In genomic region chr19:10835754-10836477, GRCh38 we compare ENCODE assay signal across 8 cellular contexts. TPM values are rescaled to one million over a fixed set of nuclear protein-coding genes. Genes with fewer than 3 reads are reported as not detected.
DNase-seq lines count a peak whose midpoint lies in the region; ATAC-seq, FAIRE-seq and TF ChIP-seq lines count a peak whose summit lies in the region.

Gene TMED1 (minus strand): TSS chr19:10836212. CDS start chr19:10836191, 21 bp downstream.

- H3K36me3 ChIP-seq in keratinocyte (ENCODE audit: control insufficient read depth in 2 of 2, extremely low read depth in 1 of 2, insufficient read depth in 2 of 2, low read length in 2 of 2), result peaks cover 11 to 14% of the 10 kb centered on the region in 2 experiments

- FAIRE-seq in keratinocyte (lab: Jason Lieb, UNC), result peak; percentile 36

- TF ChIP-seq CTCF in AG10803 (conservative IDR thresholded peaks at IDR 0.05; ENCODE audit: low read length), result 0 out of 2 replicates have a peak, but pooled peaks have one; percentile 14
- peak in 1 of 3 experiments; percentile 3 for TF ChIP-seq CTCF in keratinocyte (optimal IDR thresholded peaks at IDR 0.05 in 1 of 3, IDR thresholded peaks at IDR 0.05 in 1 of 3, conservative IDR thresholded peaks at IDR 0.05 in 1 of 3; ENCODE audit: extremely low read depth in 1 of 3, insufficient read depth in 2 of 3, low read length in 3 of 3)

- H3K79me2 ChIP-seq in keratinocyte (ENCODE audit: control insufficient read depth, insufficient read depth, low read length), result no peaks in the 10 kb centered on the region

- peak within 1 kb of the TSS; percentile 76 for H3K4me2 ChIP-seq in keratinocyte (ENCODE audit: control insufficient read depth, extremely low read depth, insufficient read depth, low read depth, low read length)

- peak within 1 kb of the TSS; percentile 88 for H3K27ac ChIP-seq in keratinocyte (ENCODE audit: control insufficient read depth, insufficient read depth, low read length)

- peak within 1 kb of the TSS; percentile 89 for H2AFZ ChIP-seq in keratinocyte (ENCODE audit: control insufficient read depth, low read length)

- no peaks in the 10 kb centered on the region for H3K9me3 ChIP-seq in keratinocyte (ENCODE audit: control insufficient read depth, low read depth, low read length)

- DNase-seq in AG10803 (ENCODE audit: low read depth) (peak; percentile 99), NCI-H460 (ENCODE audit: extremely low read depth, low read depth) (peak; percentile 98), cerebellar nuclear complex (lab: John Stamatoyannopoulos, UW) (peak; percentile 81 to 86), keratinocyte (ENCODE audit: low read depth, low spot score) (peak; percentile 68)
- peak; percentile 98 for DNase-seq in activated CD4-positive, CD25-positive, alpha-beta regulatory T cell treated with anti-CD3 and anti-CD28 coated beads, Interleukin-2, amount 50 U/mL, for 72 hours
- peak; percentile 84 to 85 for DNase-seq in stimulated activated CD4-positive, alpha-beta T cell treated with anti-CD3 and anti-CD28 coated beads, Interleukin-15, amount 100 ng/mL, for 1 hour (ENCODE audit: low read depth in 1 of 2, low spot score in 1 of 2)

- no peaks in the 10 kb centered on the region for H3K27me3 ChIP-seq in keratinocyte (ENCODE audit: control insufficient read depth, extremely low read depth, insufficient read depth, low read length)

- H3K4me3 ChIP-seq in AG10803 (ENCODE audit: low read length), result peak within 1 kb of the TSS; percentile 79
- H3K4me3 ChIP-seq in keratinocyte (ENCODE audit: control insufficient read depth in 2 of 3, extremely low read depth in 1 of 3, insufficient read depth in 2 of 3, low read depth in 1 of 3, low read length in 3 of 3), result peak within 1 kb of the TSS; percentile 62 to 78 (median 78)

- ATAC-seq in GM19025 (IDR thresholded peaks at IDR 0.05; ENCODE audit: low read depth, unreplicated experiment) (peak; percentile 71), HG03354 (IDR thresholded peaks at IDR 0.05; ENCODE audit: poor library complexity, severe bottlenecking, unreplicated experiment) (peak; percentile 79)

- no peaks in the 10 kb centered on the region for H4K20me1 ChIP-seq in keratinocyte (ENCODE audit: control insufficient read depth, extremely low read depth, insufficient read depth, low read length)

- H3K9ac ChIP-seq in keratinocyte (ENCODE audit: control insufficient read depth, extremely low read depth, insufficient read depth, low read length), result peak within 1 kb of the TSS; percentile 80

- dilution Hi-C loops in keratinocyte (cut with MboI; ENCODE audit: extremely low pct_ligation_motif_present, low sequenced_read_pairs), result no loop called here

- H3K4me1 ChIP-seq in keratinocyte (ENCODE audit: control insufficient read depth, extremely low read depth, insufficient read depth, low read length), result peaks cover 5% of the 10 kb centered on the region

- peaks cover 2% of the 10 kb centered on the region for H3K9me1 ChIP-seq in keratinocyte (ENCODE audit: control insufficient read depth, extremely low read depth, insufficient read depth, low read length)

RNA-seq across cellular contexts. Expression of gene TMED1, which starts in this region (rescaled TPM):
- total RNA-seq in NCI-H460 (2014; rRNA removed; shearing (Covaris generic)), result 14.2 and 17.0 TPM in 2 replicates
- polyA plus RNA-seq in NCI-H460 (2014; cell fraction: nucleus; rRNA removed), result 49.0 and 51.5 TPM in 2 replicates
- polyA plus RNA-seq in keratinocyte, result 18.2 to 24.8 TPM (median 19.2 TPM) in 3 replicates
- polyA plus RNA-seq in keratinocyte (2011; ENCODE audit: low read depth), result 10.2 TPM
- polyA plus RNA-seq in keratinocyte (2011; cell fraction: cytosol; rRNA removed), result 13.0 and 20.9 TPM in 2 replicates
- 15.3 and 19.5 TPM in 2 replicates for polyA plus RNA-seq in keratinocyte (2011; cell fraction: nucleus; rRNA removed)
- 16.7 and 21.4 TPM in 2 replicates for polyA plus RNA-seq in keratinocyte (2012; ENCODE audit: low replicate concordance)
- polyA minus RNA-seq in keratinocyte, result 5.0 to 7.4 TPM (median 6.9 TPM) in 3 replicates
- polyA minus RNA-seq in keratinocyte (2011; cell fraction: cytosol; rRNA and poly(A)+ RNA removed), result 22.3 TPM
- 7.1 and 7.6 TPM in 2 replicates for polyA minus RNA-seq in keratinocyte (2011; cell fraction: nucleus; rRNA and poly(A)+ RNA removed)

Comparison
In these comparisons a context has a peak if more than half of its experiments do, and no peak if none do; other contexts are left out.
1. Peak in every context shown above with its lines: DNase-seq, ATAC-seq, H3K4me3 ChIP-seq and H3K27ac ChIP-seq.